Comparison of ENCODE assay signal across 11 cellular contexts in genomic region chr17:38893612-38894011, GRCh38. TPM values are rescaled to one million over a fixed set of nuclear protein-coding genes. Genes with fewer than 3 reads are reported as not detected.
DNase-seq lines count a peak whose midpoint lies in the region; ATAC-seq, FAIRE-seq and TF ChIP-seq lines count a peak whose summit lies in the region.
"Had no signal": no experiment of that assay in that cellular context is flagged by ENCODE, and none has a peak within 500 bp of the region (broad histone marks: within the 10 kb centered on the region; RNA-seq: fewer than 3 reads in every experiment).

No MANE protein-coding gene starts in this region.

- H3K4me3 ChIP-seq in HepG2 (replicated peaks in 1 of 3; ENCODE audit: insufficient read depth in 1 of 3, low read depth in 2 of 3, low read length in 3 of 3) (no peak overlapping the region), suprapubic skin (no peak overlapping the region)

- TF ChIP-seq EP300 in HepG2 (IDR thresholded peaks at IDR 0.05; ENCODE audit: low read depth in 2 of 2, low read length in 2 of 2) (no peak), HepG2 (CRISPR knock-in tag; IDR thresholded peaks at IDR 0.05; ENCODE audit: borderline replicate concordance) (no peak), suprapubic skin (IDR thresholded peaks at IDR 0.05) (no peak)

- TF ChIP-seq POLR2A in HepG2 (IDR thresholded peaks at IDR 0.05; ENCODE audit: insufficient read depth in 1 of 2, low read depth in 2 of 2, low read length in 2 of 2) (no peak), suprapubic skin (IDR thresholded peaks at IDR 0.05) (no peak)

- ATAC-seq in HepG2 (no peak; the same call in 2 of the 3 replicates), HG02759 (IDR thresholded peaks at IDR 0.05; ENCODE audit: unreplicated experiment) (no peak), GM18870 (IDR thresholded peaks at IDR 0.05; ENCODE audit: unreplicated experiment) (no peak)

- no peaks in the 10 kb centered on the region for H3K27me3 Mint-ChIP-seq in activated naive CD8-positive, alpha-beta T cell treated with anti-CD3 and anti-CD28 coated beads for 36 hours
- peaks cover 12% of the 10 kb centered on the region for H3K27me3 Mint-ChIP-seq in glutamatergic neuron (ENCODE audit: unreplicated experiment)

- no peak for FAIRE-seq in HepG2 (lab: Jason Lieb, UNC)
- FAIRE-seq: A204.1 had no signal

- H3K27me3 ChIP-seq in HepG2 (ENCODE audit: control insufficient read depth in 1 of 2, insufficient read depth in 2 of 2, low read length in 2 of 2) (no peaks in the 10 kb centered on the region), suprapubic skin (no peaks in the 10 kb centered on the region)

- no peak for TF ChIP-seq RAD21 in HepG2 (CRISPR knock-in tag; IDR thresholded peaks at IDR 0.05)

- peak overlapping the region; percentile 61 for H3K27ac Mint-ChIP-seq in activated naive CD8-positive, alpha-beta T cell treated with anti-CD3 and anti-CD28 coated beads for 36 hours
- no peak overlapping the region for H3K27ac Mint-ChIP-seq in glutamatergic neuron (ENCODE audit: unreplicated experiment)

- CTCF ChIA-PET in HepG2 (lab: Yijun Ruan, JAX; ENCODE audit: low intra/inter-chr PET ratio, low total read pairs), result no interaction called here

- no peak overlapping the region for H3K9ac ChIP-seq in HepG2 (ENCODE audit: insufficient read depth, low read depth, low read length)

- intact Hi-C loops in HepG2 (cut with micrococcal nuclease; ENCODE audit: unreplicated experiment), result no loop called here

- in situ Hi-C loops in HepG2 (cut with HindIII; ENCODE audit: extremely low pct_ligation_motif_present, low pct_unique_long_range_greater_than_20kb), result no loop called here

- H3K79me2 ChIP-seq in HepG2 (ENCODE audit: insufficient read depth, low read length), result peaks cover 4% of the 10 kb centered on the region

- H3K9me3 ChIP-seq in HepG2 (ENCODE audit: low read length), result no peaks in the 10 kb centered on the region
- H3K9me3 ChIP-seq in suprapubic skin, result no peaks in the 10 kb centered on the region

- H3K4me1 ChIP-seq in HepG2 (ENCODE audit: insufficient read depth, low read length) (peaks cover 28% of the 10 kb centered on the region), suprapubic skin (peaks cover 51% of the 10 kb centered on the region)

- H4K20me1 ChIP-seq in HepG2 (ENCODE audit: insufficient read depth, low read length), result peaks cover 11% of the 10 kb centered on the region; the same call in 1 of the 2 replicates

- peaks cover 83% of the 10 kb centered on the region for H3K4me1 Mint-ChIP-seq in activated naive CD8-positive, alpha-beta T cell treated with anti-CD3 and anti-CD28 coated beads for 36 hours
- peaks cover 21% of the 10 kb centered on the region for H3K4me1 Mint-ChIP-seq in glutamatergic neuron (ENCODE audit: low read depth, unreplicated experiment)

- TF ChIP-seq CTCF in HepG2 (CRISPR knock-in tag; IDR thresholded peaks at IDR 0.05) (no peak), suprapubic skin (IDR thresholded peaks at IDR 0.05) (no peak), glutamatergic neuron (IDR thresholded peaks at IDR 0.05; ENCODE audit: partially characterized antibody, unreplicated experiment) (no peak)

- no TSS peak for BruUV-seq in HepG2 (replicated peaks; lab: Mats Ljungman, UMichigan)

- 94% methylated on average over 6 of the region's 6 CpGs for WGBS in HepG2 (ENCODE audit: low lambda C conversion rate)
- WGBS in suprapubic skin, result 50% methylated on average over 6 of the region's 6 CpGs

- H2AFZ ChIP-seq in HepG2 (ENCODE audit: low read length), result no peak overlapping the region

- POLR2A ChIA-PET in HepG2 (lab: Yijun Ruan, JAX), result interaction anchor here (0.5 to 3.2 kb wide), 6 partner anchors 12 to 39 kb away, joined by 3 to 15 read pairs (median 6); partner anchors contain the start of genes LASP1 and RPL23

- H3K4me3 Mint-ChIP-seq in activated naive CD8-positive, alpha-beta T cell treated with anti-CD3 and anti-CD28 coated beads for 36 hours, result no peak overlapping the region
- H3K4me3 Mint-ChIP-seq in glutamatergic neuron (ENCODE audit: unreplicated experiment), result no peak overlapping the region

- H3K36me3 Mint-ChIP-seq in activated naive CD8-positive, alpha-beta T cell treated with anti-CD3 and anti-CD28 coated beads for 36 hours, result peaks cover 61% of the 10 kb centered on the region
- H3K36me3 Mint-ChIP-seq in glutamatergic neuron (ENCODE audit: unreplicated experiment), result no peaks in the 10 kb centered on the region

- H3K36me3 ChIP-seq in HepG2 (replicated peaks in 1 of 2; ENCODE audit: control insufficient read depth in 1 of 2, insufficient read depth in 2 of 2, low read length in 2 of 2), result peaks cover 55 to 84% of the 10 kb centered on the region in 2 experiments
- H3K36me3 ChIP-seq in suprapubic skin, result peaks cover 65% of the 10 kb centered on the region

- peak; percentile 76 for DNase-seq in NK-92 treated with Interleukin-12 subunit alpha and Interleukin-12 subunit beta, amount 100 ng/mL, for 24 hours (lab: John Stamatoyannopoulos, UW)
- DNase-seq in NK-92 (lab: John Stamatoyannopoulos, UW; ENCODE audit: unreplicated experiment), result no peak
- DNase-seq in activated naive CD8-positive, alpha-beta T cell treated with anti-CD3 and anti-CD28 coated beads for 36 hours, result peak; percentile 57
- no peak for DNase-seq in HepG2 (ENCODE audit: low spot score)
- DNase-seq in suprapubic skin (ENCODE audit: low spot score in 2 of 2), result no peak
- no peak for DNase-seq in glutamatergic neuron
- DNase-seq: effector CD4-positive, alpha-beta T cell; retina had no signal

- H3K9me3 Mint-ChIP-seq in activated naive CD8-positive, alpha-beta T cell treated with anti-CD3 and anti-CD28 coated beads for 36 hours, result no peaks in the 10 kb centered on the region
- H3K9me3 Mint-ChIP-seq in glutamatergic neuron (ENCODE audit: unreplicated experiment), result peaks cover 1% of the 10 kb centered on the region

- peak overlapping the region; percentile 5 for H3K27ac ChIP-seq in HepG2 (ENCODE audit: extremely low read length, insufficient read depth, low read length)
- peak overlapping the region; percentile 15 for H3K27ac ChIP-seq in suprapubic skin

- no peak overlapping the region for H3K4me2 ChIP-seq in HepG2 (ENCODE audit: low read depth, low read length)

RNA-seq across cellular contexts. Expression of gene LASP1, which starts 23.8 kb away (rescaled TPM):
- total RNA-seq in activated naive CD8-positive, alpha-beta T cell treated with anti-CD3 and anti-CD28 coated beads for 36 hours, result 100 to 1,000 TPM; 131 TPM
- 97.0 and 110 TPM in 2 replicates for total RNA-seq in HepG2 (2016; rRNA removed; fragmentation: Illumina TruSeq; extraction: Trizol)
- 9.8 and 10.1 TPM in 2 replicates for total RNA-seq in HepG2 (2016; cell fraction: cytosol; rRNA removed; fragmentation: Illumina TruSeq; extraction: Trizol; ENCODE audit: low read depth)
- total RNA-seq in HepG2 (2016; cell fraction: insoluble cytoplasmic fraction; rRNA removed; fragmentation: Illumina TruSeq; extraction: Trizol), result 92.3 and 97.2 TPM in 2 replicates
- 38.1 and 38.7 TPM in 2 replicates for total RNA-seq in HepG2 (2016; cell fraction: membrane; rRNA removed; fragmentation: Illumina TruSeq; extraction: Trizol)
- 62.5 and 68.5 TPM in 2 replicates for total RNA-seq in HepG2 (2016; cell fraction: nucleus; rRNA removed; fragmentation: Illumina TruSeq; extraction: Trizol)
- polyA plus RNA-seq in HepG2 (2011; rRNA removed), result 70.1 and 80.4 TPM in 2 replicates
- 81.9 and 127 TPM in 2 replicates for polyA plus RNA-seq in HepG2 (2011; cell fraction: cytosol; rRNA removed)
- 107 and 129 TPM in 2 replicates for polyA plus RNA-seq in HepG2 (2011; cell fraction: nucleus; rRNA removed)
- polyA plus RNA-seq in HepG2 (2012), result 82.2 and 85.9 TPM in 2 replicates
- 7.2 and 8.1 TPM in 2 replicates for polyA plus RNA-seq in HepG2 (2016; cell fraction: cytosol; fragmentation: Illumina TruSeq; extraction: Trizol; ENCODE audit: low read depth)
- polyA plus RNA-seq in HepG2 (2016; cell fraction: insoluble cytoplasmic fraction; fragmentation: Illumina TruSeq; extraction: Trizol; ENCODE audit: low read depth), result 138 and 161 TPM in 2 replicates
- polyA plus RNA-seq in HepG2 (2016; cell fraction: membrane; fragmentation: Illumina TruSeq; extraction: Trizol; ENCODE audit: low read depth), result 25.1 and 28.1 TPM in 2 replicates
- 109 and 113 TPM in 2 replicates for polyA plus RNA-seq in HepG2 (2016; cell fraction: nucleus; fragmentation: Illumina TruSeq; extraction: Trizol; ENCODE audit: insufficient read depth, low read depth)
- polyA minus RNA-seq in HepG2 (2011; rRNA and poly(A)+ RNA removed; ENCODE audit: low replicate concordance), result 136 and 189 TPM in 2 replicates
- 107 and 130 TPM in 2 replicates for polyA minus RNA-seq in HepG2 (2011; cell fraction: cytosol; rRNA and poly(A)+ RNA removed)
- polyA minus RNA-seq in HepG2 (2011; cell fraction: nucleus; rRNA and poly(A)+ RNA removed), result 49.2 and 50.4 TPM in 2 replicates
- total RNA-seq in suprapubic skin, result 100 to 1,000 TPM in 2 of 4 donors, 10 to 100 TPM in 2; 83.1 to 124 (median 99.6) TPM
- 66.6 TPM for total RNA-seq in glutamatergic neuron (ENCODE audit: unreplicated experiment)

RNA-seq across cellular contexts. Expression of gene RPL23, which starts 40.1 kb away (rescaled TPM):
- 1,000 to 10,000 TPM; 1,956 to 1,966 TPM for total RNA-seq in activated naive CD8-positive, alpha-beta T cell treated with anti-CD3 and anti-CD28 coated beads for 36 hours
- total RNA-seq in HepG2 (2016; rRNA removed; fragmentation: Illumina TruSeq; extraction: Trizol), result 2,790 and 3,298 TPM in 2 replicates
- 4,051 and 4,588 TPM in 2 replicates for total RNA-seq in HepG2 (2016; cell fraction: cytosol; rRNA removed; fragmentation: Illumina TruSeq; extraction: Trizol; ENCODE audit: low read depth)
- 2,655 and 3,446 TPM in 2 replicates for total RNA-seq in HepG2 (2016; cell fraction: insoluble cytoplasmic fraction; rRNA removed; fragmentation: Illumina TruSeq; extraction: Trizol)
- total RNA-seq in HepG2 (2016; cell fraction: membrane; rRNA removed; fragmentation: Illumina TruSeq; extraction: Trizol), result 6,899 and 6,901 TPM in 2 replicates
- total RNA-seq in HepG2 (2016; cell fraction: nucleus; rRNA removed; fragmentation: Illumina TruSeq; extraction: Trizol), result 995 and 1,125 TPM in 2 replicates
- 4,288 and 4,860 TPM in 2 replicates for polyA plus RNA-seq in HepG2 (2011; rRNA removed)
- 4,164 and 5,084 TPM in 2 replicates for polyA plus RNA-seq in HepG2 (2011; cell fraction: cytosol; rRNA removed)
- polyA plus RNA-seq in HepG2 (2011; cell fraction: nucleus; rRNA removed), result 680 and 915 TPM in 2 replicates
- polyA plus RNA-seq in HepG2 (2012), result 4,457 and 5,527 TPM in 2 replicates
- polyA plus RNA-seq in HepG2 (2016; cell fraction: cytosol; fragmentation: Illumina TruSeq; extraction: Trizol; ENCODE audit: low read depth), result 5,325 and 6,272 TPM in 2 replicates
- polyA plus RNA-seq in HepG2 (2016; cell fraction: insoluble cytoplasmic fraction; fragmentation: Illumina TruSeq; extraction: Trizol; ENCODE audit: low read depth), result 3,877 and 3,973 TPM in 2 replicates
- polyA plus RNA-seq in HepG2 (2016; cell fraction: membrane; fragmentation: Illumina TruSeq; extraction: Trizol; ENCODE audit: low read depth), result 7,669 and 7,726 TPM in 2 replicates
- 2,046 and 2,062 TPM in 2 replicates for polyA plus RNA-seq in HepG2 (2016; cell fraction: nucleus; fragmentation: Illumina TruSeq; extraction: Trizol; ENCODE audit: insufficient read depth, low read depth)
- 223 and 322 TPM in 2 replicates for polyA minus RNA-seq in HepG2 (2011; rRNA and poly(A)+ RNA removed; ENCODE audit: low replicate concordance)
- polyA minus RNA-seq in HepG2 (2011; cell fraction: cytosol; rRNA and poly(A)+ RNA removed), result 1,056 and 1,226 TPM in 2 replicates
- polyA minus RNA-seq in HepG2 (2011; cell fraction: nucleus; rRNA and poly(A)+ RNA removed), result 292 and 362 TPM in 2 replicates
- 1,000 to 10,000 TPM; 1,382 to 1,902 (median 1,771) TPM for total RNA-seq in suprapubic skin
- 850 TPM for total RNA-seq in glutamatergic neuron (ENCODE audit: unreplicated experiment)

Comparison
In these comparisons a context has a peak if more than half of its experiments do, and no peak if none do; other contexts are left out.
1. DNase-seq: peak in NK-92 treated with Interleukin-12 subunit alpha and Interleukin-12 subunit beta, amount 100 ng/mL, for 24 hours (single experiment) and activated naive CD8-positive, alpha-beta T cell treated with anti-CD3 and anti-CD28 coated beads for 36 hours (single experiment); none in NK-92 (single experiment), HepG2 (single experiment), suprapubic skin (0 of 2) and glutamatergic neuron (single experiment).